Comparison of ENCODE assay signal across 1 cellular context in genomic region chr9:96417051-96417586, GRCh38.
TF ChIP-seq lines count a peak whose summit lies in the region.

No MANE protein-coding gene starts in this region.

TF ChIP-seq in GM12878, 131 proteins besides CTCF, POLR2A, EP300 and RAD21 (continued from another document):
- no peak for TF ChIP-seq MYC (IDR thresholded peaks at IDR 0.05; ENCODE audit: insufficient read depth, insufficient read length, insufficient replicate concordance, low read length, severe bottlenecking)
- TF ChIP-seq, protein P1, sequence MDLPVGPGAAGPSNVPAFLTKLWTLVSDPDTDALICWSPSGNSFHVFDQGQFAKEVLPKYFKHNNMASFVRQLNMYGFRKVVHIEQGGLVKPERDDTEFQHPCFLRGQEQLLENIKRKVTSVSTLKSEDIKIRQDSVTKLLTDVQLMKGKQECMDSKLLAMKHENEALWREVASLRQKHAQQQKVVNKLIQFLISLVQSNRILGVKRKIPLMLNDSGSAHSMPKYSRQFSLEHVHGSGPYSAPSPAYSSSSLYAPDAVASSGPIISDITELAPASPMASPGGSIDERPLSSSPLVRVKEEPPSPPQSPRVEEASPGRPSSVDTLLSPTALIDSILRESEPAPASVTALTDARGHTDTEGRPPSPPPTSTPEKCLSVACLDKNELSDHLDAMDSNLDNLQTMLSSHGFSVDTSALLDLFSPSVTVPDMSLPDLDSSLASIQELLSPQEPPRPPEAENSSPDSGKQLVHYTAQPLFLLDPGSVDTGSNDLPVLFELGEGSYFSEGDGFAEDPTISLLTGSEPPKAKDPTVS (IDR thresholded peaks at IDR 0.05; ENCODE audit: low read depth, low read length), result no peak
- no peak; the same call in 1 of the 2 replicates for TF ChIP-seq ZBED1 (IDR thresholded peaks at IDR 0.05; ENCODE audit: borderline replicate concordance)
- peak; percentile 59; the same call in 1 of the 2 replicates for TF ChIP-seq YY1 (IDR thresholded peaks at IDR 0.05; ENCODE audit: low read depth, low read length)
- TF ChIP-seq ZNF207 (IDR thresholded peaks at IDR 0.05; ENCODE audit: borderline replicate concordance), result peak; percentile 91
- TF ChIP-seq, protein P2, sequence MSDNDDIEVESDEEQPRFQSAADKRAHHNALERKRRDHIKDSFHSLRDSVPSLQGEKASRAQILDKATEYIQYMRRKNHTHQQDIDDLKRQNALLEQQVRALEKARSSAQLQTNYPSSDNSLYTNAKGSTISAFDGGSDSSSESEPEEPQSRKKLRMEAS (IDR thresholded peaks at IDR 0.05; ENCODE audit: low read depth, low read length), result peak; percentile 82
- no peak for TF ChIP-seq JUNB (IDR thresholded peaks at IDR 0.05)
- peak; percentile 94 to 99 for TF ChIP-seq BHLHE40 (IDR thresholded peaks at IDR 0.05; ENCODE audit: borderline replicate concordance in 1 of 2, low read depth in 2 of 2, low read length in 1 of 2)
- TF ChIP-seq, protein P3, sequence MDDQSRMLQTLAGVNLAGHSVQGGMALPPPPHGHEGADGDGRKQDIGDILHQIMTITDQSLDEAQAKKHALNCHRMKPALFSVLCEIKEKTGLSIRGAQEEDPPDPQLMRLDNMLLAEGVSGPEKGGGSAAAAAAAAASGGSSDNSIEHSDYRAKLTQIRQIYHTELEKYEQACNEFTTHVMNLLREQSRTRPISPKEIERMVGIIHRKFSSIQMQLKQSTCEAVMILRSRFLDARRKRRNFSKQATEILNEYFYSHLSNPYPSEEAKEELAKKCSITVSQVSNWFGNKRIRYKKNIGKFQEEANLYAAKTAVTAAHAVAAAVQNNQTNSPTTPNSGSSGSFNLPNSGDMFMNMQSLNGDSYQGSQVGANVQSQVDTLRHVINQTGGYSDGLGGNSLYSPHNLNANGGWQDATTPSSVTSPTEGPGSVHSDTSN (IDR thresholded peaks at IDR 0.05; ENCODE audit: insufficient replicate concordance, low read depth, low read length), result peak; percentile 24
- TF ChIP-seq ZNF622 (IDR thresholded peaks at IDR 0.05), result no peak
- TF ChIP-seq IRF3 (IDR thresholded peaks at IDR 0.05), result no peak
- no peak for TF ChIP-seq NRF1 (conservative IDR thresholded peaks at IDR 0.05; ENCODE audit: low read depth, low read length)
- TF ChIP-seq, protein P4, sequence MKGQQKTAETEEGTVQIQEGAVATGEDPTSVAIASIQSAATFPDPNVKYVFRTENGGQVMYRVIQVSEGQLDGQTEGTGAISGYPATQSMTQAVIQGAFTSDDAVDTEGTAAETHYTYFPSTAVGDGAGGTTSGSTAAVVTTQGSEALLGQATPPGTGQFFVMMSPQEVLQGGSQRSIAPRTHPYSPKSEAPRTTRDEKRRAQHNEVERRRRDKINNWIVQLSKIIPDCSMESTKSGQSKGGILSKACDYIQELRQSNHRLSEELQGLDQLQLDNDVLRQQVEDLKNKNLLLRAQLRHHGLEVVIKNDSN (IDR thresholded peaks at IDR 0.05; ENCODE audit: borderline replicate concordance, extremely low read length, insufficient read depth, low read depth, low read length), result peak; percentile 98
